In genomic region chr21:46081862-46082637, GRCh38 we compare ENCODE assay signal across 25 cellular contexts. TPM values are rescaled to one million over a fixed set of nuclear protein-coding genes. Genes with fewer than 3 reads are reported as not detected.
DNase-seq lines count a peak whose midpoint lies in the region; ATAC-seq and TF ChIP-seq lines count a peak whose summit lies in the region.
"Had no signal": no experiment of that assay in that cellular context is flagged by ENCODE, and none has a peak within 500 bp of the region (broad histone marks: within the 10 kb centered on the region; RNA-seq: fewer than 3 reads in every experiment).

No MANE protein-coding gene starts in this region.

- TF ChIP-seq CTCF in left ventricle myocardium inferior (IDR thresholded peaks at IDR 0.05; ENCODE audit: borderline replicate concordance): no peak
- no peak for TF ChIP-seq CTCF in esophagus muscularis mucosa (IDR thresholded peaks at IDR 0.05)
- TF ChIP-seq CTCF in neural progenitor cell (IDR thresholded peaks at IDR 0.05): no peak
- no peak for TF ChIP-seq CTCF in upper lobe of right lung (IDR thresholded peaks at IDR 0.05)
- no peak for TF ChIP-seq CTCF in BE2C (IDR thresholded peaks at IDR 0.05; ENCODE audit: low read depth, low read length)

- peak; percentile 71 for DNase-seq in cardiac septum (ENCODE audit: low spot score)
- DNase-seq in left ventricle myocardium inferior: no peak
- DNase-seq in esophagus muscularis mucosa (ENCODE audit: extremely low spot score): peak; percentile 70
- no peak for DNase-seq in neural progenitor cell (ENCODE audit: low spot score)
- peak; percentile 52 for DNase-seq in upper lobe of right lung
- no peak for DNase-seq in BE2C
- no peak for DNase-seq in DMS153 treated with DMSO at 0.1 percent for 48 hours (lab: John Stamatoyannopoulos, UW; ENCODE audit: unreplicated experiment)
- DNase-seq: activated CD4-positive, alpha-beta T cell treated with anti-CD3 and anti-CD28 coated beads for 36 hours; activated gamma-delta T cell treated with Interleukin-2 at 50 U/mL for 16 hours; amniotic stem cell; C1 segment of cervical spinal cord; central memory CD4-positive, alpha-beta T cell; foreskin melanocyte; hippocampal formation; mesendoderm; natural killer cell; NCI-H2171 treated with DMSO at 0.1 percent for 48 hours; NCI-H748 treated with DMSO at 0.1 percent for 48 hours; stimulated activated CD8-positive, alpha-beta memory T cell treated with anti-CD3 and anti-CD28 coated beads, Interleukin-4, amount 100 ng/mL, for 48 hours; substantia nigra had no signal

- no peak overlapping the region for H3K4me2 ChIP-seq in neural progenitor cell
- H3K4me2 ChIP-seq: A549 had no signal

- H3K27me3 ChIP-seq in left ventricle myocardium inferior (ENCODE audit: low read depth) (peaks cover 11% of the 10 kb centered on the region), esophagus muscularis mucosa (no peaks in the 10 kb centered on the region), neural progenitor cell (no peaks in the 10 kb centered on the region), upper lobe of right lung (no peaks in the 10 kb centered on the region), BE2C (no peaks in the 10 kb centered on the region)
- H3K27me3 ChIP-seq: MG63 had no signal

- ATAC-seq in upper lobe of right lung (no peak), HG03354 (IDR thresholded peaks at IDR 0.05; ENCODE audit: poor library complexity, severe bottlenecking, unreplicated experiment) (no peak)
- ATAC-seq: activated CD4-positive, alpha-beta T cell treated with anti-CD3 and anti-CD28 coated beads for 36 hours; natural killer cell; Right ventricle myocardium inferior had no signal

- H3K4me1 ChIP-seq in left ventricle myocardium inferior (peaks cover 38% of the 10 kb centered on the region), esophagus muscularis mucosa (peaks cover 22 to 52% (median 44%) of the 10 kb centered on the region in 4 donors), neural progenitor cell (no peaks in the 10 kb centered on the region), upper lobe of right lung (no peaks in the 10 kb centered on the region), BE2C (peaks cover 21% of the 10 kb centered on the region)
- H3K4me1 ChIP-seq: A549 had no signal

- H3K9me3 ChIP-seq in left ventricle myocardium inferior (replicated peaks) (peaks cover 15% of the 10 kb centered on the region), esophagus muscularis mucosa (no peaks in the 10 kb centered on the region), neural progenitor cell (ENCODE audit: low read depth) (no peaks in the 10 kb centered on the region), upper lobe of right lung (no peaks in the 10 kb centered on the region), BE2C (0 out of 2 replicates have a peak, but pooled peaks cover 3% of the 10 kb centered on the region)
- H3K9me3 ChIP-seq: A549, MG63 had no signal

- H3F3A ChIP-seq in neural progenitor cell (ENCODE audit: low read depth): no peaks in the 10 kb centered on the region

- peak overlapping the region; percentile 50 for H3K27ac Mint-ChIP-seq in neural progenitor cell
- H3K27ac Mint-ChIP-seq: activated CD4-positive, alpha-beta T cell treated with anti-CD3 and anti-CD28 coated beads for 36 hours; natural killer cell had no signal

- H3K36me3 ChIP-seq in left ventricle myocardium inferior (no peaks in the 10 kb centered on the region), esophagus muscularis mucosa (no peaks in the 10 kb centered on the region), neural progenitor cell (no peaks in the 10 kb centered on the region), upper lobe of right lung (no peaks in the 10 kb centered on the region), BE2C (no peaks in the 10 kb centered on the region)
- H3K36me3 ChIP-seq: MG63 had no signal

- H3K4me3 Mint-ChIP-seq in neural progenitor cell: no peak overlapping the region
- H3K4me3 Mint-ChIP-seq: activated CD4-positive, alpha-beta T cell treated with anti-CD3 and anti-CD28 coated beads for 36 hours; natural killer cell had no signal

- no peak overlapping the region for H3K27ac ChIP-seq in left ventricle myocardium inferior (replicated peaks)
- H3K27ac ChIP-seq in esophagus muscularis mucosa (replicated peaks in 1 of 4): peak overlapping the region in 1 of 4 donors; percentile 40
- no peak overlapping the region for H3K27ac ChIP-seq in neural progenitor cell
- no peak overlapping the region for H3K27ac ChIP-seq in upper lobe of right lung
- H3K27ac ChIP-seq: A549, epithelial cell of prostate had no signal

- H3K36me3 Mint-ChIP-seq in neural progenitor cell: no peaks in the 10 kb centered on the region
- H3K36me3 Mint-ChIP-seq: natural killer cell had no signal

- no peak overlapping the region for H3K9ac ChIP-seq in neural progenitor cell

- H4K20me1 ChIP-seq in neural progenitor cell (ENCODE audit: low read depth): no peaks in the 10 kb centered on the region

- TF ChIP-seq EP300 in esophagus muscularis mucosa (IDR thresholded peaks at IDR 0.05): no peak

- no peaks in the 10 kb centered on the region for H3K27me3 Mint-ChIP-seq in neural progenitor cell (ENCODE audit: insufficient read depth, low read depth)

- H3K4me1 Mint-ChIP-seq in neural progenitor cell: peaks cover 10% of the 10 kb centered on the region
- H3K4me1 Mint-ChIP-seq: activated CD4-positive, alpha-beta T cell treated with anti-CD3 and anti-CD28 coated beads for 36 hours; natural killer cell had no signal

- WGBS in esophagus muscularis mucosa: 94% methylated on average over 18 of the region's 35 CpGs

- no peak overlapping the region for H2AFZ ChIP-seq in neural progenitor cell (replicated peaks)

- H3K79me2 ChIP-seq in neural progenitor cell (ENCODE audit: low read depth): no peaks in the 10 kb centered on the region

- peaks cover 10% of the 10 kb centered on the region for H3K9me3 Mint-ChIP-seq in neural progenitor cell
- H3K9me3 Mint-ChIP-seq: natural killer cell had no signal

- no peak for TF ChIP-seq POLR2A in esophagus muscularis mucosa (IDR thresholded peaks at IDR 0.05; ENCODE audit: low read depth)

- intact Hi-C loops in cardiac septum (cut with DNase I): no loop called here
- intact Hi-C loops in left ventricle myocardium inferior (cut with micrococcal nuclease): no loop called here
- intact Hi-C loops in esophagus muscularis mucosa (cut with DNase I): no loop called here
- intact Hi-C loops in upper lobe of right lung (cut with DNase I): no loop called here

- H3K4me3 ChIP-seq in left ventricle myocardium inferior (no peak overlapping the region), esophagus muscularis mucosa (no peak overlapping the region), neural progenitor cell (no peak overlapping the region), upper lobe of right lung (no peak overlapping the region), BE2C (ENCODE audit: low read depth, low read length) (no peak overlapping the region)
- H3K4me3 ChIP-seq: A549, MG63 had no signal

RNA-seq across cellular contexts. Expression of gene COL6A2, which starts 15.9 kb away (rescaled TPM):
- total RNA-seq in cardiac septum: 157 TPM
- total RNA-seq in left ventricle myocardium inferior: 157 TPM
- 1,000 to 10,000 TPM in 2 of 4 donors, 100 to 1,000 TPM in 2; 942 to 1,525 (median 1,202) TPM for total RNA-seq in esophagus muscularis mucosa
- total RNA-seq in neural progenitor cell (ENCODE audit: low replicate concordance): 5.2 and 22.8 TPM in 2 replicates
- total RNA-seq in upper lobe of right lung: 269 TPM
- 14.8 TPM for polyA plus RNA-seq in BE2C (2012; ENCODE audit: insufficient read depth, insufficient read length, low read depth)

Comparison
In these comparisons a context has a peak if more than half of its experiments do, and no peak if none do; other contexts are left out.
1. DNase-seq: peak in cardiac septum (single experiment), esophagus muscularis mucosa (single experiment) and upper lobe of right lung (single experiment); none in left ventricle myocardium inferior (single experiment), neural progenitor cell (single experiment), BE2C (single experiment) and DMS153 treated with DMSO at 0.1 percent for 48 hours (single experiment).